14 cellular contexts compared by ENCODE assay signal in the genomic region with DNA sequence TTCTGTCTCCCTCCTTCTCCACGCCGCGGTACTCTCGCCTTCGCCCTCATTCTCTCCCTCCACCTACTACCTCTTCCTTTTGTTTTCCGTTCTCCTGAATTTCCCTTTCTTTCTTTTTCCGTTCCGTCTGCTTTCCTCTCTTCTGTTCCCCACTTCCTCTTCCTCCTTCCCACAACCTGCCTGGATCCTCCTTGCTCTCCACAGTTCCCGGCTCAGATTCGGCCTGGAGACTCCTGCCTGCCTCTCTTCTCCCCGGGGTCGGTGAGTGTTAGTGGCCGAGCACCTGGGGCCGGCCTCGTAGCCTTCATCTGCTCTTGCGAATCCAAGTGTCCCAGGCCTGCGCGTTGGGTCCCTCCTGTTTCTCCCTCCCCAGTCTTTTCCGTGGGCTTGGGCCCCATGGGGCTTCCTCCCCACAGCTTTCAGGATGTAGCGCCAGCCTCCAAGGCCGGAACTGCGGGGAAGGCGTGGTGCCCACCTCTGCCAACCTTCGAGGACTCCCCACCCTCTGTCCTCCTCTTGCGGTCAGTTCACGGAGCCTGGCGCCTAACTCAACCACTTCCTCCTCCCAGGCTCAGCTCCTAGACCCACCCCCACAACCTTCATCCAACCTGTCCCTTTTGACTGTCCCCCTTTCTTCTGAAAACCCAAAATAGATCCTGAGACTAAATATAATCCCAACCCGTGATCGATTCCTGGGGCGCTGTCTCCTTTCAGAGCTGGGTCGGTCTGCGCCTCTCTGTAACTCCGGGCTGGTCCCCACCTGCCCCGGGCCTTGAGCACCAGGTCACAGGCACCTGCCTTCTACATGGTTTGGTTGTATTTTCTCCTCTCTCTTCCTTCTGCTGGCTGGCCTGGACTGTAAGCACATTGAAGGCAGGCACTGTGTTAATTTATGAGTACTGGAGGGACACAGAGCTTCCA. TPM values are rescaled to one million over a fixed set of nuclear protein-coding genes. Genes with fewer than 3 reads are reported as not detected.
DNase-seq lines count a peak whose midpoint lies in the region; ATAC-seq and TF ChIP-seq lines count a peak whose summit lies in the region.
"Had no signal": no experiment of that assay in that cellular context is flagged by ENCODE, and none has a peak within 500 bp of the region (broad histone marks: within the 10 kb centered on the region; RNA-seq: fewer than 3 reads in every experiment).

No MANE protein-coding gene starts in this region.

- H2AFZ ChIP-seq in ACC112 (ENCODE audit: low read length, unreplicated experiment), result no peak overlapping the region

- peak overlapping the region; percentile 75 for H3K4me3 Mint-ChIP-seq in natural killer cell

- POLR2A ChIA-PET in HEK293 (lab: Yijun Ruan, JAX), result no interaction called here

- CTCF ChIA-PET in HEK293 (lab: Yijun Ruan, JAX), result no interaction called here

- H3K36me3 ChIP-seq in ACC112 (ENCODE audit: insufficient read depth, low read length), result no peaks in the 10 kb centered on the region
- peaks cover 7 to 24% of the 10 kb centered on the region in 2 experiments for H3K36me3 ChIP-seq in HEK293 (ENCODE audit: control insufficient read depth in 2 of 2, insufficient read depth in 1 of 2, low read length in 2 of 2)
- H3K36me3 ChIP-seq: cardiac muscle cell, Peyer's patch had no signal

- no peak for ATAC-seq in natural killer cell
- no peak for ATAC-seq in GM19452 (IDR thresholded peaks at IDR 0.05; ENCODE audit: unreplicated experiment)
- ATAC-seq in GM21528 (IDR thresholded peaks at IDR 0.05; ENCODE audit: low FRiP score, unreplicated experiment), result no peak
- no peak for ATAC-seq in GM21447 (IDR thresholded peaks at IDR 0.05; ENCODE audit: unreplicated experiment)

- H3K9me3 ChIP-seq in HEK293 (ENCODE audit: control insufficient read depth, insufficient read depth, low read depth, low read length), result no peaks in the 10 kb centered on the region

- no peak for TF ChIP-seq CTCF in HEK293 (tag by site-specific recombination; IDR thresholded peaks at IDR 0.05)
- TF ChIP-seq CTCF in natural killer cell (IDR thresholded peaks at IDR 0.05), result no peak

- H3K36me3 Mint-ChIP-seq in natural killer cell, result peaks cover 2% of the 10 kb centered on the region

- H3K4me3 ChIP-seq in ACC112 (ENCODE audit: low read depth, low read length), result peak overlapping the region; percentile 66; the same call in 1 of the 2 replicates
- H3K4me3 ChIP-seq in HEK293 (ENCODE audit: low read depth, low read length), result no peak overlapping the region
- H3K4me3 ChIP-seq: cardiac muscle cell had no signal

- peaks cover 84 to 92% of the 10 kb centered on the region in 2 donors for H3K27me3 Mint-ChIP-seq in natural killer cell (ENCODE audit: low read depth in 2 of 2)

- H3K4me1 ChIP-seq in ACC112 (ENCODE audit: control insufficient read depth, insufficient read depth, low read length, unreplicated experiment) (no peaks in the 10 kb centered on the region), HEK293 (ENCODE audit: control insufficient read depth, insufficient read depth, low read length) (peaks cover 5% of the 10 kb centered on the region)

- H3K79me2 ChIP-seq in ACC112 (ENCODE audit: control insufficient read depth, insufficient read depth, low read length, unreplicated experiment), result no peaks in the 10 kb centered on the region

- DNase-seq in dermis blood vessel endothelial cell (peak; percentile 24), natural killer cell (no peak), H4 (ENCODE audit: low spot score) (no peak)
- DNase-seq: activated CD4-positive, alpha-beta T cell treated with anti-CD3 and anti-CD28 coated beads, Interleukin-2, amount 50 U/mL, for 1 hour; HCEC 1CT; hypothalamus; NCI-H2081; Peyer's patch had no signal

- intact Hi-C loops in natural killer cell (cut with micrococcal nuclease), result loop anchor here (10.0 kb wide), 1 partner anchor 485 kb away; no protein-coding TSS in a partner anchor

- H3K27ac ChIP-seq in ACC112 (ENCODE audit: low read depth, low read length) (no peak overlapping the region), HEK293 (ENCODE audit: extremely low read depth, low read depth, low read length) (no peak overlapping the region)
- H3K27ac ChIP-seq: cardiac muscle cell, Peyer's patch had no signal

- H3K27me3 ChIP-seq in ACC112 (ENCODE audit: insufficient read depth, low read length), result peaks cover 94% of the 10 kb centered on the region

- H3K9me3 Mint-ChIP-seq in natural killer cell, result no peaks in the 10 kb centered on the region

- peaks cover 73 to 89% of the 10 kb centered on the region in 2 donors for H3K4me1 Mint-ChIP-seq in natural killer cell

- peak overlapping the region in 1 of 2 donors; percentile 7 for H3K27ac Mint-ChIP-seq in natural killer cell

TF ChIP-seq in HEK293, 187 proteins besides CTCF, POLR2A, EP300 and RAD21:
- no peak for TF ChIP-seq ZNF341 (tag by site-specific recombination; IDR thresholded peaks at IDR 0.05; ENCODE audit: low read depth)
- TF ChIP-seq, protein P1, sequence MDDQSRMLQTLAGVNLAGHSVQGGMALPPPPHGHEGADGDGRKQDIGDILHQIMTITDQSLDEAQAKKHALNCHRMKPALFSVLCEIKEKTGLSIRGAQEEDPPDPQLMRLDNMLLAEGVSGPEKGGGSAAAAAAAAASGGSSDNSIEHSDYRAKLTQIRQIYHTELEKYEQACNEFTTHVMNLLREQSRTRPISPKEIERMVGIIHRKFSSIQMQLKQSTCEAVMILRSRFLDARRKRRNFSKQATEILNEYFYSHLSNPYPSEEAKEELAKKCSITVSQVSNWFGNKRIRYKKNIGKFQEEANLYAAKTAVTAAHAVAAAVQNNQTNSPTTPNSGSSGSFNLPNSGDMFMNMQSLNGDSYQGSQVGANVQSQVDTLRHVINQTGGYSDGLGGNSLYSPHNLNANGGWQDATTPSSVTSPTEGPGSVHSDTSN (CRISPR knock-in tag; IDR thresholded peaks at IDR 0.05), result no peak
- TF ChIP-seq, protein P2, sequence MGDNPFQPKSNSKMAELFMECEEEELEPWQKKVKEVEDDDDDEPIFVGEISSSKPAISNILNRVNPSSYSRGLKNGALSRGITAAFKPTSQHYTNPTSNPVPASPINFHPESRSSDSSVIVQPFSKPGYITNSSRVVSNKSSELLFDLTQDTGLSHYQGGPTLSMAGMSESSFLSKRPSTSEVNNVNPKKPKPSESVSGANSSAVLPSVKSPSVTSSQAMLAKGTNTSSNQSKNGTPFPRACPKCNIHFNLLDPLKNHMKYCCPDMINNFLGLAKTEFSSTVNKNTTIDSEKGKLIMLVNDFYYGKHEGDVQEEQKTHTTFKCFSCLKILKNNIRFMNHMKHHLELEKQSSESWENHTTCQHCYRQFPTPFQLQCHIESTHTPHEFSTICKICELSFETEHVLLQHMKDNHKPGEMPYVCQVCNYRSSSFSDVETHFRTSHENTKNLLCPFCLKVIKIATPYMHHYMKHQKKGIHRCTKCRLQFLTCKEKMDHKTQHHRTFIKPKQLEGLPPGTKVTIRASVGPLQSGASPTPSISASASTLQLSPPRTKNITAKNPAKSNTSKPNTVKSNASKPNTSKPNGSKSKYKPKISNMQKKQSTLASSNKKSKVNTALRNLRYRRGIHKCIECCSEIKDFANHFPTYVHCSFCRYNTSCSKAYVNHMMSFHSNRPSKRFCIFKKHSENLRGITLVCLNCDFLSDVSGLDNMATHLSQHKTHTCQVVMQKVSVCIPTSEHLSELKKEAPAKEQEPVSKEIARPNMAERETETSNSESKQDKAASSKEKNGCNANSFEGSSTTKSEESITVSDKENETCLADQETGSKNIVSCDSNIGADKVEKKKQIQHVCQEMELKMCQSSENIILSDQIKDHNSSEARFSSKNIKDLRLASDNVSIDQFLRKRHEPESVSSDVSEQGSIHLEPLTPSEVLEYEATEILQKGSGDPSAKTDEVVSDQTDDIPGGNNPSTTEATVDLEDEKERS (tag by site-specific recombination; IDR thresholded peaks at IDR 0.05), result no peak
- no peak for TF ChIP-seq MYNN (tag by site-specific recombination; IDR thresholded peaks at IDR 0.05; ENCODE audit: borderline replicate concordance)
- peak; percentile 69 for TF ChIP-seq PRDM1 (tag by site-specific recombination; IDR thresholded peaks at IDR 0.05)
- TF ChIP-seq GFI1B (tag by site-specific recombination; IDR thresholded peaks at IDR 0.05), result no peak
- no peak for TF ChIP-seq ZNF792 (tag by site-specific recombination; IDR thresholded peaks at IDR 0.05)
- 0 out of 2 replicates have a peak, but pooled peaks have one; percentile 7 for TF ChIP-seq HOXD13 (CRISPR knock-in tag; IDR thresholded peaks at IDR 0.05; ENCODE audit: borderline replicate concordance)
- TF ChIP-seq ZBTB21 (tag by site-specific recombination; IDR thresholded peaks at IDR 0.05), result no peak
- TF ChIP-seq SCRT2 (tag by site-specific recombination; IDR thresholded peaks at IDR 0.05), result no peak
- no peak for TF ChIP-seq ZNF623 (tag by site-specific recombination; IDR thresholded peaks at IDR 0.05)
- no peak for TF ChIP-seq ZNF423 (tag by site-specific recombination; IDR thresholded peaks at IDR 0.05)
- no peak for TF ChIP-seq ZNF121 (tag by site-specific recombination; IDR thresholded peaks at IDR 0.05)

RNA-seq across cellular contexts. Expression of a gene that starts 6.8 kb away (rescaled TPM):
- total RNA-seq in dermis blood vessel endothelial cell (43.4 and 56.3 TPM in 2 replicates), natural killer cell (not detected)
- 34.1 and 37.3 TPM in 2 replicates for total RNA-seq in H4 (2014; rRNA removed; shearing (Covaris generic))

Comparison
In these comparisons a context has a peak if more than half of its experiments do, and no peak if none do; other contexts are left out.
1. RNA of a gene that starts 6.8 kb away (total RNA-seq): 43.4 to 56.3 TPM in dermis blood vessel endothelial cell and 34.1 to 37.3 TPM in H4; not detected in natural killer cell; every median in the first group is over 10 times any median in the second.